ENCODE assay signal across 15 cellular contexts in the genomic region with DNA sequence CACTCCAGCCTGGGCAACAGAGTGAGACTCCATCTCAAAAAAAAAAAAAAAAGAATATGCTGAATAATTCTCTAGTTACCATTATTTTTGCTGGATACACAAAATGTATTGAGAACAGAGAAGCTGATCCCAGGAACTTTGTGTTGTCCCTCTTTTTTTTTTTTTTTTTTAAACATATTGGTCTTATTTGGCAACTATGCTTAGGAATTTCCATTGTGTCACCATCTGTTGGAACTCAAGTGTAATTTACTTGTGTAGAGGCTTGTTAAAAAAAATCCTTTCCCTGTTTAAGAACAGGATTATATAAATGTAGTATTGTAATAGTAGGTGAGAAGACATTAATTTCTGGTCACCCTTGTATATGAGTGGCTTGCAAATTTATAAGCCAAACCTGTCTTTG. TPM values are rescaled to one million over a fixed set of nuclear protein-coding genes. Genes with fewer than 3 reads are reported as not detected.
DNase-seq lines count a peak whose midpoint lies in the region; ATAC-seq, FAIRE-seq and TF ChIP-seq lines count a peak whose summit lies in the region.
"Had no signal": no experiment of that assay in that cellular context is flagged by ENCODE, and none has a peak within 500 bp of the region (broad histone marks: within the 10 kb centered on the region; RNA-seq: fewer than 3 reads in every experiment).

No MANE protein-coding gene starts in this region.

- no peaks in the 10 kb centered on the region for H3K9me3 Mint-ChIP-seq in astrocyte (ENCODE audit: unreplicated experiment)

- H3K36me3 Mint-ChIP-seq in astrocyte (ENCODE audit: low read depth, unreplicated experiment), result peaks cover 20% of the 10 kb centered on the region

- no peak overlapping the region for H3K4me3 Mint-ChIP-seq in astrocyte (ENCODE audit: unreplicated experiment)

- FAIRE-seq in astrocyte (lab: Jason Lieb, UNC), result no peak

- H3K4me1 ChIP-seq in astrocyte (ENCODE audit: insufficient read depth, low read length), result no peaks in the 10 kb centered on the region

- H3K9ac ChIP-seq in astrocyte (ENCODE audit: low read length), result no peak overlapping the region

- ATAC-seq in GM21825 (IDR thresholded peaks at IDR 0.05; ENCODE audit: unreplicated experiment), result no peak

- peaks cover 43% of the 10 kb centered on the region for H4K20me1 ChIP-seq in astrocyte (ENCODE audit: insufficient read depth, low read length)

- H3K27ac ChIP-seq in astrocyte (ENCODE audit: low read depth, low read length), result no peak overlapping the region
- H3K27ac ChIP-seq: RWPE1 had no signal

- H3K27me3 Mint-ChIP-seq in astrocyte (ENCODE audit: low read depth, unreplicated experiment), result no peaks in the 10 kb centered on the region

- DNase-seq in GM03348 (ENCODE audit: low spot score) (peak; percentile 40), astrocyte (ENCODE audit: low read depth) (peak; percentile 26), fibroblast of peridontal ligament (ENCODE audit: extremely low read depth) (peak; percentile 78), renal cortical epithelial cell (ENCODE audit: low read depth) (peak; percentile 41), NCI-H146 (lab: John Stamatoyannopoulos, UW) (no peak)
- DNase-seq in activated CD4-positive, alpha-beta T cell treated with anti-CD3 and anti-CD28 coated beads, Interleukin-2, amount 50 U/mL, for 48 hours, result no peak
- DNase-seq: COR-L47, EL, H7, NCI-H1417, NCI-H2029, NCI-H2171 treated with DMSO at 0.1 percent for 48 hours, NCI-H446 treated with DMSO at 0.1 percent for 48 hours had no signal

- no peak overlapping the region for H3K4me2 ChIP-seq in astrocyte (ENCODE audit: low read length)

- H3K27me3 ChIP-seq in astrocyte (ENCODE audit: insufficient read depth, low read length), result no peaks in the 10 kb centered on the region

- no peak overlapping the region for H2AFZ ChIP-seq in astrocyte (ENCODE audit: low read depth, low read length)

- peaks cover 82% of the 10 kb centered on the region for H3K79me2 ChIP-seq in astrocyte (ENCODE audit: insufficient read depth, low read length)

- no peak for TF ChIP-seq CTCF in astrocyte (IDR thresholded peaks at IDR 0.05; ENCODE audit: insufficient read depth, low read depth, low read length)

- H3K27ac Mint-ChIP-seq in astrocyte (ENCODE audit: unreplicated experiment), result no peak overlapping the region

- H3K36me3 ChIP-seq in astrocyte (ENCODE audit: insufficient read depth, low read length), result peaks cover 23% of the 10 kb centered on the region

- H3K9me3 ChIP-seq in astrocyte (ENCODE audit: insufficient read depth, low read depth, low read length), result no peaks in the 10 kb centered on the region

- no peak overlapping the region for H3K4me3 ChIP-seq in astrocyte (ENCODE audit: insufficient read depth, low read depth, low read length)

- peaks cover 7% of the 10 kb centered on the region for H3K4me1 Mint-ChIP-seq in astrocyte (ENCODE audit: low read depth, unreplicated experiment)

RNA-seq across cellular contexts. Expression of a gene that starts 28.6 kb away (rescaled TPM):
- 45.6 and 49.4 TPM in 2 replicates for total RNA-seq in astrocyte
- 18.9 and 48.3 TPM in 2 replicates for total RNA-seq in renal cortical epithelial cell

Comparison
In these comparisons a context has a peak if more than half of its experiments do, and no peak if none do; other contexts are left out.
1. DNase-seq: peak in GM03348 (single experiment), astrocyte (single experiment), fibroblast of peridontal ligament (single experiment) and renal cortical epithelial cell (single experiment); none in NCI-H146 (single experiment) and activated CD4-positive, alpha-beta T cell treated with anti-CD3 and anti-CD28 coated beads, Interleukin-2, amount 50 U/mL, for 48 hours (0 of 2).